In genomic region chr1:3017440-3018050, GRCh38 we compare ENCODE assay signal across 14 cellular contexts. TPM values are rescaled to one million over a fixed set of nuclear protein-coding genes. Genes with fewer than 3 reads are reported as not detected.
"Had no signal": no experiment of that assay in that cellular context is flagged by ENCODE, and none has a peak within 500 bp of the region (broad histone marks: within the 10 kb centered on the region; RNA-seq: fewer than 3 reads in every experiment).

No MANE protein-coding gene starts in this region.

- H3K4me1 Mint-ChIP-seq: activated naive CD8-positive, alpha-beta T cell treated with anti-CD3 and anti-CD28 coated beads for 36 hours; activated T-helper 17 cell treated with anti-CD3 and anti-CD28 coated beads, Interleukin-2, amount 50 U/mL, for 72 hours had no signal

- H3K9me3 ChIP-seq: esophagus muscularis mucosa, stomach, thoracic aorta had no signal

- H3K36me3 ChIP-seq: esophagus muscularis mucosa, stomach, thoracic aorta had no signal

- H3K9me3 Mint-ChIP-seq: activated naive CD8-positive, alpha-beta T cell treated with anti-CD3 and anti-CD28 coated beads for 36 hours; activated T-helper 17 cell treated with anti-CD3 and anti-CD28 coated beads, Interleukin-2, amount 50 U/mL, for 72 hours; natural killer cell treated with Interleukin-12 subunit alpha and Interleukin-12 subunit beta and Interleukin-15 and Interleukin-18, amount 100 ng/mL, for 72 hours had no signal

- H3K4me3 Mint-ChIP-seq: activated naive CD8-positive, alpha-beta T cell treated with anti-CD3 and anti-CD28 coated beads for 36 hours; activated T-helper 17 cell treated with anti-CD3 and anti-CD28 coated beads, Interleukin-2, amount 50 U/mL, for 72 hours; natural killer cell treated with Interleukin-12 subunit alpha and Interleukin-12 subunit beta and Interleukin-15 and Interleukin-18, amount 100 ng/mL, for 72 hours had no signal

- H3K27ac Mint-ChIP-seq: activated naive CD8-positive, alpha-beta T cell treated with anti-CD3 and anti-CD28 coated beads for 36 hours; activated T-helper 17 cell treated with anti-CD3 and anti-CD28 coated beads, Interleukin-2, amount 50 U/mL, for 72 hours; natural killer cell treated with Interleukin-12 subunit alpha and Interleukin-12 subunit beta and Interleukin-15 and Interleukin-18, amount 100 ng/mL, for 72 hours had no signal

- H3K4me3 ChIP-seq: dorsolateral prefrontal cortex, esophagus muscularis mucosa, stomach, thoracic aorta had no signal

- H3K36me3 Mint-ChIP-seq: activated naive CD8-positive, alpha-beta T cell treated with anti-CD3 and anti-CD28 coated beads for 36 hours; natural killer cell treated with Interleukin-12 subunit alpha and Interleukin-12 subunit beta and Interleukin-15 and Interleukin-18, amount 100 ng/mL, for 72 hours had no signal

- ATAC-seq: activated T-helper 17 cell treated with anti-CD3 and anti-CD28 coated beads, Interleukin-2, amount 50 U/mL, for 72 hours; left colon; natural killer cell treated with Interleukin-12 subunit alpha and Interleukin-12 subunit beta and Interleukin-15 and Interleukin-18, amount 100 ng/mL, for 72 hours had no signal

- DNase-seq: activated CD4-positive, alpha-beta T cell treated with anti-CD3 and anti-CD28 coated beads for 1 hour; activated CD4-positive, alpha-beta T cell treated with anti-CD3 and anti-CD28 coated beads, Interleukin-2, amount 50 U/mL, for 48 hours; activated naive CD8-positive, alpha-beta T cell treated with anti-CD3 and anti-CD28 coated beads for 36 hours; stomach; T-helper 2 cell had no signal

- H3K27ac ChIP-seq: dorsolateral prefrontal cortex, esophagus muscularis mucosa, stomach, thoracic aorta had no signal

RNA-seq across cellular contexts. Expression of gene ACTRT2, which starts 3.7 kb away (rescaled TPM):
- total RNA-seq: activated naive CD8-positive, alpha-beta T cell treated with anti-CD3 and anti-CD28 coated beads for 36 hours; activated T-helper 17 cell treated with anti-CD3 and anti-CD28 coated beads, Interleukin-2, amount 50 U/mL, for 72 hours; bronchial epithelial cell; esophagus muscularis mucosa; fibroblast of villous mesenchyme; left colon; natural killer cell treated with Interleukin-12 subunit alpha and Interleukin-12 subunit beta and Interleukin-15 and Interleukin-18, amount 100 ng/mL, for 72 hours; omental fat pad; stomach; thoracic aorta had no signal

RNA-seq across cellular contexts. Expression of gene PRDM16, which starts 51.5 kb away (rescaled TPM):
- total RNA-seq: activated T-helper 17 cell treated with anti-CD3 and anti-CD28 coated beads, Interleukin-2, amount 50 U/mL, for 72 hours; natural killer cell treated with Interleukin-12 subunit alpha and Interleukin-12 subunit beta and Interleukin-15 and Interleukin-18, amount 100 ng/mL, for 72 hours had no signal
